Comparison of ENCODE assay signal across 1 cellular context in genomic region chr2:2112416-2113131, GRCh38.
TF ChIP-seq lines count a peak whose summit lies in the region.

No MANE protein-coding gene starts in this region.

TF ChIP-seq in SK-N-SH, 30 proteins besides CTCF, POLR2A, EP300 and RAD21 (continued from another document):
- TF ChIP-seq EZH2phosphoT487 (IDR thresholded peaks at IDR 0.05; ENCODE audit: borderline replicate concordance, low read depth) (no peak), SMC3 (IDR thresholded peaks at IDR 0.05; ENCODE audit: low read depth, low read length) (peak; percentile 36; the same call in 1 of the 2 replicates), USF2 (IDR thresholded peaks at IDR 0.05; ENCODE audit: borderline replicate concordance, low read depth, low read length) (peak; percentile 63; the same call in 1 of the 2 replicates), MXI1 (IDR thresholded peaks at IDR 0.05; ENCODE audit: low read depth, low read length) (peak; percentile 99), TEAD4 (IDR thresholded peaks at IDR 0.05; ENCODE audit: borderline replicate concordance, insufficient read depth) (no peak)
